1 cellular context compared by ENCODE assay signal in the genomic region with DNA sequence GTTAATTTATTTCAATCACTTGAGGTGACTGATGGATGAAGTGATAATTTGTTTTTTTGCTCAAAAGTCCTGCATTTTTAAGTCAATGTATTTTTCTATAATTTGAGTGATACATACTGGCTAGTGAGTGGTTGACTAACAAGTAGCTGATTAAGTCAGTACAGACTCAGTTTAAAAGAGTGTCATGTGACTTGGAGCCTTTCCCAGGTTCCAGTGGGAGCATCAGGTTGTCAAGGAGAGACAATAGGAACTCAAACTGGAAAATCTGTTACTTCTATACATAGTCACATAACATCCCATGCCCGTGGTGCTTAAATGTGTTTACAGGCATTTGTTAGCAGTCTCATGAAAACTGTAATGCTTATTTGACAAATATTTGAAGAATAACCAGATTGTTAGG.
TF ChIP-seq lines count a peak whose summit lies in the region.

No MANE protein-coding gene starts in this region.

TF ChIP-seq in GM23338, 12 proteins besides CTCF, POLR2A, EP300 and RAD21 (continued from another document):
- TF ChIP-seq, protein P1, sequence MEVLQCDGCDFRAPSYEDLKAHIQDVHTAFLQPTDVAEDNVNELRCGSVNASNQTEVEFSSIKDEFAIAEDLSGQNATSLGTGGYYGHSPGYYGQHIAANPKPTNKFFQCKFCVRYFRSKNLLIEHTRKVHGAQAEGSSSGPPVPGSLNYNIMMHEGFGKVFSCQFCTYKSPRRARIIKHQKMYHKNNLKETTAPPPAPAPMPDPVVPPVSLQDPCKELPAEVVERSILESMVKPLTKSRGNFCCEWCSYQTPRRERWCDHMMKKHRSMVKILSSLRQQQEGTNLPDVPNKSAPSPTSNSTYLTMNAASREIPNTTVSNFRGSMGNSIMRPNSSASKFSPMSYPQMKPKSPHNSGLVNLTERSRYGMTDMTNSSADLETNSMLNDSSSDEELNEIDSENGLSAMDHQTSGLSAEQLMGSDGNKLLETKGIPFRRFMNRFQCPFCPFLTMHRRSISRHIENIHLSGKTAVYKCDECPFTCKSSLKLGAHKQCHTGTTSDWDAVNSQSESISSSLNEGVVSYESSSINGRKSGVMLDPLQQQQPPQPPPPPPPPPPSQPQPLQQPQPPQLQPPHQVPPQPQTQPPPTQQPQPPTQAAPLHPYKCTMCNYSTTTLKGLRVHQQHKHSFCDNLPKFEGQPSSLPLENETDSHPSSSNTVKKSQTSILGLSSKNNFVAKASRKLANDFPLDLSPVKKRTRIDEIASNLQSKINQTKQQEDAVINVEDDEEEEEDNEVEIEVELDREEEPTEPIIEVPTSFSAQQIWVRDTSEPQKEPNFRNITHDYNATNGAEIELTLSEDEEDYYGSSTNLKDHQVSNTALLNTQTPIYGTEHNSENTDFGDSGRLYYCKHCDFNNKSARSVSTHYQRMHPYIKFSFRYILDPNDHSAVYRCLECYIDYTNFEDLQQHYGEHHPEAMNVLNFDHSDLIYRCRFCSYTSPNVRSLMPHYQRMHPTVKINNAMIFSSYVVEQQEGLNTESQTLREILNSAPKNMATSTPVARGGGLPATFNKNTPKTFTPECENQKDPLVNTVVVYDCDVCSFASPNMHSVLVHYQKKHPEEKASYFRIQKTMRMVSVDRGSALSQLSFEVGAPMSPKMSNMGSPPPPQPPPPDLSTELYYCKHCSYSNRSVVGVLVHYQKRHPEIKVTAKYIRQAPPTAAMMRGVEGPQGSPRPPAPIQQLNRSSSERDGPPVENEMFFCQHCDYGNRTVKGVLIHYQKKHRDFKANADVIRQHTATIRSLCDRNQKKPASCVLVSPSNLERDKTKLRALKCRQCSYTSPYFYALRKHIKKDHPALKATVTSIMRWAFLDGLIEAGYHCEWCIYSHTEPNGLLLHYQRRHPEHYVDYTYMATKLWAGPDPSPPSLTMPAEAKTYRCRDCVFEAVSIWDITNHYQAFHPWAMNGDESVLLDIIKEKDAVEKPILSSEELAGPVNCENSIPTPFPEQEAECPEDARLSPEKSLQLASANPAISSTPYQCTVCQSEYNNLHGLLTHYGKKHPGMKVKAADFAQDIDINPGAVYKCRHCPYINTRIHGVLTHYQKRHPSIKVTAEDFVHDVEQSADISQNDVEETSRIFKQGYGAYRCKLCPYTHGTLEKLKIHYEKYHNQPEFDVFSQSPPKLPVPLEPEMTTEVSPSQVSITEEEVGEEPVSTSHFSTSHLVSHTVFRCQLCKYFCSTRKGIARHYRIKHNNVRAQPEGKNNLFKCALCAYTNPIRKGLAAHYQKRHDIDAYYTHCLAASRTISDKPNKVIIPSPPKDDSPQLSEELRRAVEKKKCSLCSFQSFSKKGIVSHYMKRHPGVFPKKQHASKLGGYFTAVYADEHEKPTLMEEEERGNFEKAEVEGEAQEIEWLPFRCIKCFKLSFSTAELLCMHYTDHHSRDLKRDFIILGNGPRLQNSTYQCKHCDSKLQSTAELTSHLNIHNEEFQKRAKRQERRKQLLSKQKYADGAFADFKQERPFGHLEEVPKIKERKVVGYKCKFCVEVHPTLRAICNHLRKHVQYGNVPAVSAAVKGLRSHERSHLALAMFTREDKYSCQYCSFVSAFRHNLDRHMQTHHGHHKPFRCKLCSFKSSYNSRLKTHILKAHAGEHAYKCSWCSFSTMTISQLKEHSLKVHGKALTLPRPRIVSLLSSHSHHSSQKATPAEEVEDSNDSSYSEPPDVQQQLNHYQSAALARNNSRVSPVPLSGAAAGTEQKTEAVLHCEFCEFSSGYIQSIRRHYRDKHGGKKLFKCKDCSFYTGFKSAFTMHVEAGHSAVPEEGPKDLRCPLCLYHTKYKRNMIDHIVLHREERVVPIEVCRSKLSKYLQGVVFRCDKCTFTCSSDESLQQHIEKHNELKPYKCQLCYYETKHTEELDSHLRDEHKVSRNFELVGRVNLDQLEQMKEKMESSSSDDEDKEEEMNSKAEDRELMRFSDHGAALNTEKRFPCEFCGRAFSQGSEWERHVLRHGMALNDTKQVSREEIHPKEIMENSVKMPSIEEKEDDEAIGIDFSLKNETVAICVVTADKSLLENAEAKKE (CRISPR knock-in tag; IDR thresholded peaks at IDR 0.05): no peak
- no peak for TF ChIP-seq POLR2AphosphoS5 (IDR thresholded peaks at IDR 0.05; ENCODE audit: low read depth)
- TF ChIP-seq EZH2phosphoT487 (IDR thresholded peaks at IDR 0.05; ENCODE audit: unreplicated experiment): no peak
- no peak for TF ChIP-seq CREB1 (CRISPR knock-in tag; IDR thresholded peaks at IDR 0.05; ENCODE audit: low read depth)
- no peak for TF ChIP-seq NANOG (IDR thresholded peaks at IDR 0.05; ENCODE audit: borderline replicate concordance)
- no peak for TF ChIP-seq STAT1 (IDR thresholded peaks at IDR 0.05; ENCODE audit: unreplicated experiment)
- no peak for TF ChIP-seq ZNF331 (CRISPR knock-in tag; IDR thresholded peaks at IDR 0.05; ENCODE audit: low read depth)
- TF ChIP-seq, protein P2, sequence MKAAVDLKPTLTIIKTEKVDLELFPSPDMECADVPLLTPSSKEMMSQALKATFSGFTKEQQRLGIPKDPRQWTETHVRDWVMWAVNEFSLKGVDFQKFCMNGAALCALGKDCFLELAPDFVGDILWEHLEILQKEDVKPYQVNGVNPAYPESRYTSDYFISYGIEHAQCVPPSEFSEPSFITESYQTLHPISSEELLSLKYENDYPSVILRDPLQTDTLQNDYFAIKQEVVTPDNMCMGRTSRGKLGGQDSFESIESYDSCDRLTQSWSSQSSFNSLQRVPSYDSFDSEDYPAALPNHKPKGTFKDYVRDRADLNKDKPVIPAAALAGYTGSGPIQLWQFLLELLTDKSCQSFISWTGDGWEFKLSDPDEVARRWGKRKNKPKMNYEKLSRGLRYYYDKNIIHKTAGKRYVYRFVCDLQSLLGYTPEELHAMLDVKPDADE (IDR thresholded peaks at IDR 0.05): no peak
- TF ChIP-seq ZNF114 (CRISPR knock-in tag; IDR thresholded peaks at IDR 0.05): no peak
